Comparison of ENCODE assay signal across 9 cellular contexts in genomic region chr6:29633532-29633901, GRCh38. TPM values are rescaled to one million over a fixed set of nuclear protein-coding genes. Genes with fewer than 3 reads are reported as not detected.
A peak's percentile ranks its signal among the peaks of the same experiment; 100 is the strongest.
DNase-seq lines count a peak whose midpoint lies in the region; ATAC-seq and TF ChIP-seq lines count a peak whose summit lies in the region.
"Had no signal": no experiment of that assay in that cellular context is flagged by ENCODE, and none has a peak within 500 bp of the region (broad histone marks: within the 10 kb centered on the region; RNA-seq: fewer than 3 reads in every experiment).

No MANE protein-coding gene starts in this region.

- H3K27ac Mint-ChIP-seq in natural killer cell treated with Interleukin-12 subunit alpha and Interleukin-12 subunit beta and Interleukin-15 and Interleukin-18, amount 100 ng/mL, for 72 hours, result peak overlapping the region in 1 of 2 donors; percentile 24

- H3K4me3 Mint-ChIP-seq in natural killer cell treated with Interleukin-12 subunit alpha and Interleukin-12 subunit beta and Interleukin-15 and Interleukin-18, amount 100 ng/mL, for 72 hours, result peak overlapping the region; percentile 92

- peaks cover 20 to 33% of the 10 kb centered on the region in 2 donors for H3K4me1 Mint-ChIP-seq in natural killer cell treated with Interleukin-12 subunit alpha and Interleukin-12 subunit beta and Interleukin-15 and Interleukin-18, amount 100 ng/mL, for 72 hours (ENCODE audit: low read depth in 2 of 2)

- BruUV-seq in OCI-LY7 (replicated peaks; lab: Mats Ljungman, UMichigan), result no TSS peak

- no peaks in the 10 kb centered on the region for H3K9me2 ChIP-seq in OCI-LY7 (ENCODE audit: insufficient read depth, low read length)

- peak overlapping the region; percentile 42 for H2AFZ ChIP-seq in OCI-LY7 (ENCODE audit: low read length)

- H3K4me1 ChIP-seq in OCI-LY7 (ENCODE audit: insufficient read depth, low read length, poor library complexity, severe bottlenecking), result peaks cover 38% of the 10 kb centered on the region

- no peaks in the 10 kb centered on the region for H3K9me3 Mint-ChIP-seq in natural killer cell treated with Interleukin-12 subunit alpha and Interleukin-12 subunit beta and Interleukin-15 and Interleukin-18, amount 100 ng/mL, for 72 hours

- POLR2A ChIA-PET in OCI-LY7 (lab: Charles Lee), result interaction anchor here (0.6 kb wide), 1 partner anchor 59 kb away, joined by 4 read pairs; no protein-coding TSS in a partner anchor

- in situ Hi-C loops in GM13976 (cut with MboI; ENCODE audit: low sequenced_read_pairs, unreplicated experiment), result no loop called here

- H3K27ac ChIP-seq in OCI-LY7 (ENCODE audit: low read depth, low read length, poor library complexity, severe bottlenecking), result peak overlapping the region; percentile 10

- no peaks in the 10 kb centered on the region for H3K36me3 Mint-ChIP-seq in natural killer cell treated with Interleukin-12 subunit alpha and Interleukin-12 subunit beta and Interleukin-15 and Interleukin-18, amount 100 ng/mL, for 72 hours

- TF ChIP-seq CTCF in OCI-LY7 (conservative IDR thresholded peaks at IDR 0.05; ENCODE audit: low read length) (no peak), epithelial cell of esophagus (IDR thresholded peaks at IDR 0.05; ENCODE audit: insufficient read depth, low read depth, low read length, missing control alignments) (no peak), GM13976 (IDR thresholded peaks at IDR 0.05; ENCODE audit: borderline replicate concordance, control extremely low read depth, extremely low read depth, insufficient read depth, missing control alignments) (no peak)

- H3K9me3 ChIP-seq in OCI-LY7 (ENCODE audit: low read length), result no peaks in the 10 kb centered on the region

- H3K36me3 ChIP-seq in OCI-LY7 (ENCODE audit: insufficient read depth, low read length), result no peaks in the 10 kb centered on the region

- DNase-seq in OCI-LY7 (ENCODE audit: low spot score) (peak; percentile 31), epithelial cell of esophagus (ENCODE audit: low read depth) (no peak), GOT3 (lab: John Stamatoyannopoulos, UW) (no peak), dermis blood vessel endothelial cell (no peak), GM13976 (ENCODE audit: low spot score) (no peak)
- no peak for DNase-seq in natural killer cell treated with Interleukin-12 subunit alpha and Interleukin-12 subunit beta and Interleukin-15 and Interleukin-18, amount 100 ng/mL, for 72 hours (ENCODE audit: low spot score)

- ATAC-seq in GM19397 (IDR thresholded peaks at IDR 0.05; ENCODE audit: unreplicated experiment) (peak; percentile 2), GM21381 (IDR thresholded peaks at IDR 0.05; ENCODE audit: unreplicated experiment) (no peak)
- ATAC-seq in natural killer cell treated with Interleukin-12 subunit alpha and Interleukin-12 subunit beta and Interleukin-15 and Interleukin-18, amount 100 ng/mL, for 72 hours, result no peak

- H3K79me2 ChIP-seq in OCI-LY7 (ENCODE audit: insufficient read depth, low read depth, low read length), result no peaks in the 10 kb centered on the region

- H3K4me3 ChIP-seq in OCI-LY7 (ENCODE audit: low read depth, low read length, poor library complexity, severe bottlenecking) (peak overlapping the region; percentile 77), epithelial cell of esophagus (ENCODE audit: low read length) (peak overlapping the region; percentile 57)

- H3K4me2 ChIP-seq in OCI-LY7 (ENCODE audit: low read length), result peak overlapping the region; percentile 90

- peaks cover 38 to 40% of the 10 kb centered on the region in 2 donors for H3K27me3 Mint-ChIP-seq in natural killer cell treated with Interleukin-12 subunit alpha and Interleukin-12 subunit beta and Interleukin-15 and Interleukin-18, amount 100 ng/mL, for 72 hours

- H4K20me1 ChIP-seq in OCI-LY7 (ENCODE audit: insufficient read depth, low read length), result no peaks in the 10 kb centered on the region; the same call in 1 of the 2 replicates

- CTCF ChIA-PET in OCI-LY7 (lab: Charles Lee; ENCODE audit: unreplicated experiment), result interaction anchor here (0.6 to 2.1 kb wide), 3 partner anchors 17 to 356 kb away, joined by 3 to 8 read pairs (median 4); no protein-coding TSS in a partner anchor

- intact Hi-C loops in OCI-LY7 (cut with micrococcal nuclease; ENCODE audit: unreplicated experiment), result no loop called here

RNA-seq across cellular contexts. Expression of gene GABBR1, which starts 0.5 kb away (rescaled TPM):
- total RNA-seq in OCI-LY7 (2014; rRNA removed; shearing (Covaris generic)), result 12.9 and 21.6 TPM in 2 replicates
- total RNA-seq in OCI-LY7 (2022), result 33.6 and 37.1 TPM in 2 replicates
- 10 to 100 TPM in 1 of 2 donors, 1 to 10 TPM in 1; 3.0 to 15.2 TPM for total RNA-seq in natural killer cell treated with Interleukin-12 subunit alpha and Interleukin-12 subunit beta and Interleukin-15 and Interleukin-18, amount 100 ng/mL, for 72 hours
- 1.0 and 5.4 TPM in 2 replicates for total RNA-seq in dermis blood vessel endothelial cell

RNA-seq across cellular contexts. Expression of gene MOG, which starts 23.4 kb away (rescaled TPM):
- not detected in 2 replicates for total RNA-seq in OCI-LY7 (2014; rRNA removed; shearing (Covaris generic))
- total RNA-seq in OCI-LY7 (2022) (not detected in 2 replicates), dermis blood vessel endothelial cell (not detected in 2 replicates)
- total RNA-seq in natural killer cell treated with Interleukin-12 subunit alpha and Interleukin-12 subunit beta and Interleukin-15 and Interleukin-18, amount 100 ng/mL, for 72 hours, result not detected
- total RNA-seq: SK-MEL-5 had no signal

RNA-seq across cellular contexts. Expression of gene ZFP57, which starts 47.4 kb away (rescaled TPM):
- total RNA-seq in OCI-LY7 (2014; rRNA removed; shearing (Covaris generic)), result not detected in 2 replicates
- total RNA-seq in OCI-LY7 (2022) (not detected in 2 replicates), dermis blood vessel endothelial cell (1.7 TPM in 1 of 2 replicates, not detected in the other)
- 1 to 10 TPM; 5.2 to 9.0 TPM for total RNA-seq in natural killer cell treated with Interleukin-12 subunit alpha and Interleukin-12 subunit beta and Interleukin-15 and Interleukin-18, amount 100 ng/mL, for 72 hours
- total RNA-seq: SK-MEL-5 had no signal

RNA-seq across cellular contexts. Expression of gene OR2H2, which starts 48.6 kb away (rescaled TPM):
- total RNA-seq in OCI-LY7 (2014; rRNA removed; shearing (Covaris generic)), result not detected in 2 replicates
- total RNA-seq in OCI-LY7 (2022) (not detected in 2 replicates), dermis blood vessel endothelial cell (not detected in 2 replicates)
- total RNA-seq in natural killer cell treated with Interleukin-12 subunit alpha and Interleukin-12 subunit beta and Interleukin-15 and Interleukin-18, amount 100 ng/mL, for 72 hours, result not detected
- total RNA-seq: SK-MEL-5 had no signal
